Comparison of ENCODE assay signal across 25 cellular contexts in the genomic region with DNA sequence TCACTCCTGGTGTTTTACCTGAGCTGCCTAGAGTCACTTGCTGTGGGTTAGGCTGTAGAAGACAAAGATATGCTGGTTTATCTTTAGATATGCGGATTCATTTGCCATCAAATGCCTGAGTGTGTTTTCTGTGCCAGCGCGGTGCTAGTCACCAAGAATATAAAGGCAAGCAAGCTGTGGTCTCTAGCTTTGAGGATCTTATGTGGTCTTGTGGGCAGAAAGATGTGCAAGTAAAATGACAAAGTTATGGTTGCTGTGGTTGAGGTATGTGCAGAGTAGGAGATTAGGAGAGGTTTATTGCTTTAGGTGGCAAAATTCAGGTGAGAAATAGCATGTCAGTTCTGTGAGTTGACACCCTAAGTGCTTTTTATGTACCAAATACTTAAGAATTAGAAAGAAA.
"Had no signal": no experiment of that assay in that cellular context is flagged by ENCODE, and none has a peak within 500 bp of the region (broad histone marks: within the 10 kb centered on the region; RNA-seq: fewer than 3 reads in every experiment).

No MANE protein-coding gene starts in this region.

- H3K9me3 Mint-ChIP-seq: natural killer cell; nephron progenitor cell; neural crest cell; stimulated activated effector memory CD8-positive, alpha-beta T cell treated with anti-CD3 and anti-CD28 coated beads, Interleukin-12 subunit alpha, Interleukin-12 subunit beta, amount 100 ng/mL, for 72 hours; stimulated activated naive B cell treated with anti-CD40 and anti-IgM and Interleukin-4, amounts not matched to agents 10 μg/mL and 1 μg/mL and 100 μg/mL, for 72 hours; stimulated activated naive CD8-positive, alpha-beta T cell treated with anti-CD3 and anti-CD28 coated beads, Interleukin-15, Interleukin-2, amounts not matched to agents 100 ng/mL and 50 ng/mL, for 24 hours had no signal

- ATAC-seq: natural killer cell; pancreas; psoas muscle; right lobe of liver; stimulated activated effector memory CD8-positive, alpha-beta T cell treated with anti-CD3 and anti-CD28 coated beads, Interleukin-12 subunit alpha, Interleukin-12 subunit beta, amount 100 ng/mL, for 72 hours; stimulated activated naive B cell treated with anti-CD40 and anti-IgM and Interleukin-4, amounts not matched to agents 10 μg/mL and 1 μg/mL and 100 μg/mL, for 72 hours had no signal

- H3K4me3 ChIP-seq: pancreas, psoas muscle, right lobe of liver, sigmoid colon, stomach, thoracic aorta, thyroid gland, tibial nerve, upper lobe of left lung, vagina had no signal

- H3K4me3 Mint-ChIP-seq: natural killer cell; nephron progenitor cell; neural crest cell; stimulated activated effector memory CD8-positive, alpha-beta T cell treated with anti-CD3 and anti-CD28 coated beads, Interleukin-12 subunit alpha, Interleukin-12 subunit beta, amount 100 ng/mL, for 72 hours; stimulated activated naive B cell treated with anti-CD40 and anti-IgM and Interleukin-4, amounts not matched to agents 10 μg/mL and 1 μg/mL and 100 μg/mL, for 72 hours; stimulated activated naive CD8-positive, alpha-beta T cell treated with anti-CD3 and anti-CD28 coated beads, Interleukin-15, Interleukin-2, amounts not matched to agents 100 ng/mL and 50 ng/mL, for 24 hours had no signal

- H3K4me1 Mint-ChIP-seq: neural crest cell; stimulated activated effector memory CD8-positive, alpha-beta T cell treated with anti-CD3 and anti-CD28 coated beads, Interleukin-12 subunit alpha, Interleukin-12 subunit beta, amount 100 ng/mL, for 72 hours; stimulated activated naive B cell treated with anti-CD40 and anti-IgM and Interleukin-4, amounts not matched to agents 10 μg/mL and 1 μg/mL and 100 μg/mL, for 72 hours had no signal

- H3K27ac Mint-ChIP-seq: natural killer cell; stimulated activated effector memory CD8-positive, alpha-beta T cell treated with anti-CD3 and anti-CD28 coated beads, Interleukin-12 subunit alpha, Interleukin-12 subunit beta, amount 100 ng/mL, for 72 hours; stimulated activated naive B cell treated with anti-CD40 and anti-IgM and Interleukin-4, amounts not matched to agents 10 μg/mL and 1 μg/mL and 100 μg/mL, for 72 hours; stimulated activated naive CD8-positive, alpha-beta T cell treated with anti-CD3 and anti-CD28 coated beads, Interleukin-15, Interleukin-2, amounts not matched to agents 100 ng/mL and 50 ng/mL, for 24 hours had no signal

- H3K36me3 Mint-ChIP-seq: natural killer cell; stimulated activated effector memory CD8-positive, alpha-beta T cell treated with anti-CD3 and anti-CD28 coated beads, Interleukin-12 subunit alpha, Interleukin-12 subunit beta, amount 100 ng/mL, for 72 hours; stimulated activated naive B cell treated with anti-CD40 and anti-IgM and Interleukin-4, amounts not matched to agents 10 μg/mL and 1 μg/mL and 100 μg/mL, for 72 hours had no signal

- DNase-seq: natural killer cell; nephron progenitor cell; nucleus accumbens; pancreas; psoas muscle; right cardiac atrium; right lobe of liver; sigmoid colon; small intestine; stimulated activated CD4-positive, alpha-beta T cell treated with anti-CD3 and anti-CD28 coated beads, Interleukin-15, amount 100 ng/mL, for 24 hours; stimulated activated CD4-positive, alpha-beta T cell treated with anti-CD3 and anti-CD28 coated beads, Interleukin-2, amount 100 ng/mL, for 24 hours; stimulated activated CD4-positive, alpha-beta T cell treated with anti-CD3 and anti-CD28 coated beads, Interleukin-2, amount 100 ng/mL, for 48 hours; stimulated activated CD4-positive, alpha-beta T cell treated with anti-CD3 and anti-CD28 coated beads, Interleukin-4, amount 100 ng/mL, for 24 hours; stimulated activated naive B cell treated with anti-CD40 and anti-IgM and Interleukin-4, amounts not matched to agents 10 μg/mL and 1 μg/mL and 100 μg/mL, for 72 hours; stimulated activated naive CD4-positive, alpha-beta T cell treated with Interleukin-2 at 50 U/mL for 16 hours; stomach; thyroid gland; trophoblast cell; upper lobe of left lung had no signal
